In the genomic region with DNA sequence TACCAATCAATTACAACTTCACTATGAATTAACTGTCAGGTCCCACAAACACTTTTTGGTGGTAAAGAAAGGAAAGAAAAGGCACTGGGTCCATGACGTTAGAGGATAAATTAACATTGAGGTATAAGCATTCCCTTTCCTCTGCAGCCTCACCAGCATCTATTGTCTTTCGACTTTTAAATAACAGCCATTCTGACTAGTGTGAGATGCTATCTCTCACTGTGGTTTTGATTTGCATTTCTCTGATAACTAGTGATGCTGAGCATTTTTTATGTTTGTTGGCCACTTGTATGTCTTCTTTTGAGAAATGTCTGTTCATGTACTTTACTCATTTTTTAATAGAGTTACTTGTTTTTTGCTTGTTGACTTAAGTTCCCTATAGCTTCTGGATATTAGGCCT, we compare ENCODE assay signal across 1 cellular context.
TF ChIP-seq lines count a peak whose summit lies in the region.

No MANE protein-coding gene starts in this region.

TF ChIP-seq in WTC11, 78 proteins besides CTCF, POLR2A, EP300 and RAD21 (continued from another document):
- TF ChIP-seq, protein P1, sequence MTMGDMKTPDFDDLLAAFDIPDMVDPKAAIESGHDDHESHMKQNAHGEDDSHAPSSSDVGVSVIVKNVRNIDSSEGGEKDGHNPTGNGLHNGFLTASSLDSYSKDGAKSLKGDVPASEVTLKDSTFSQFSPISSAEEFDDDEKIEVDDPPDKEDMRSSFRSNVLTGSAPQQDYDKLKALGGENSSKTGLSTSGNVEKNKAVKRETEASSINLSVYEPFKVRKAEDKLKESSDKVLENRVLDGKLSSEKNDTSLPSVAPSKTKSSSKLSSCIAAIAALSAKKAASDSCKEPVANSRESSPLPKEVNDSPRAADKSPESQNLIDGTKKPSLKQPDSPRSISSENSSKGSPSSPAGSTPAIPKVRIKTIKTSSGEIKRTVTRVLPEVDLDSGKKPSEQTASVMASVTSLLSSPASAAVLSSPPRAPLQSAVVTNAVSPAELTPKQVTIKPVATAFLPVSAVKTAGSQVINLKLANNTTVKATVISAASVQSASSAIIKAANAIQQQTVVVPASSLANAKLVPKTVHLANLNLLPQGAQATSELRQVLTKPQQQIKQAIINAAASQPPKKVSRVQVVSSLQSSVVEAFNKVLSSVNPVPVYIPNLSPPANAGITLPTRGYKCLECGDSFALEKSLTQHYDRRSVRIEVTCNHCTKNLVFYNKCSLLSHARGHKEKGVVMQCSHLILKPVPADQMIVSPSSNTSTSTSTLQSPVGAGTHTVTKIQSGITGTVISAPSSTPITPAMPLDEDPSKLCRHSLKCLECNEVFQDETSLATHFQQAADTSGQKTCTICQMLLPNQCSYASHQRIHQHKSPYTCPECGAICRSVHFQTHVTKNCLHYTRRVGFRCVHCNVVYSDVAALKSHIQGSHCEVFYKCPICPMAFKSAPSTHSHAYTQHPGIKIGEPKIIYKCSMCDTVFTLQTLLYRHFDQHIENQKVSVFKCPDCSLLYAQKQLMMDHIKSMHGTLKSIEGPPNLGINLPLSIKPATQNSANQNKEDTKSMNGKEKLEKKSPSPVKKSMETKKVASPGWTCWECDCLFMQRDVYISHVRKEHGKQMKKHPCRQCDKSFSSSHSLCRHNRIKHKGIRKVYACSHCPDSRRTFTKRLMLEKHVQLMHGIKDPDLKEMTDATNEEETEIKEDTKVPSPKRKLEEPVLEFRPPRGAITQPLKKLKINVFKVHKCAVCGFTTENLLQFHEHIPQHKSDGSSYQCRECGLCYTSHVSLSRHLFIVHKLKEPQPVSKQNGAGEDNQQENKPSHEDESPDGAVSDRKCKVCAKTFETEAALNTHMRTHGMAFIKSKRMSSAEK (CRISPR knock-in tag; IDR thresholded peaks at IDR 0.05; ENCODE audit: borderline replicate concordance), result no peak
- TF ChIP-seq ETV6 (CRISPR knock-in tag; IDR thresholded peaks at IDR 0.05), result no peak
- no peak for TF ChIP-seq NFYB (CRISPR knock-in tag; conservative IDR thresholded peaks at IDR 0.05; ENCODE audit: low read depth)
- no peak for TF ChIP-seq ZNF396 (CRISPR knock-in tag; IDR thresholded peaks at IDR 0.05; ENCODE audit: borderline replicate concordance)
